9 cellular contexts compared by ENCODE assay signal in the genomic region with DNA sequence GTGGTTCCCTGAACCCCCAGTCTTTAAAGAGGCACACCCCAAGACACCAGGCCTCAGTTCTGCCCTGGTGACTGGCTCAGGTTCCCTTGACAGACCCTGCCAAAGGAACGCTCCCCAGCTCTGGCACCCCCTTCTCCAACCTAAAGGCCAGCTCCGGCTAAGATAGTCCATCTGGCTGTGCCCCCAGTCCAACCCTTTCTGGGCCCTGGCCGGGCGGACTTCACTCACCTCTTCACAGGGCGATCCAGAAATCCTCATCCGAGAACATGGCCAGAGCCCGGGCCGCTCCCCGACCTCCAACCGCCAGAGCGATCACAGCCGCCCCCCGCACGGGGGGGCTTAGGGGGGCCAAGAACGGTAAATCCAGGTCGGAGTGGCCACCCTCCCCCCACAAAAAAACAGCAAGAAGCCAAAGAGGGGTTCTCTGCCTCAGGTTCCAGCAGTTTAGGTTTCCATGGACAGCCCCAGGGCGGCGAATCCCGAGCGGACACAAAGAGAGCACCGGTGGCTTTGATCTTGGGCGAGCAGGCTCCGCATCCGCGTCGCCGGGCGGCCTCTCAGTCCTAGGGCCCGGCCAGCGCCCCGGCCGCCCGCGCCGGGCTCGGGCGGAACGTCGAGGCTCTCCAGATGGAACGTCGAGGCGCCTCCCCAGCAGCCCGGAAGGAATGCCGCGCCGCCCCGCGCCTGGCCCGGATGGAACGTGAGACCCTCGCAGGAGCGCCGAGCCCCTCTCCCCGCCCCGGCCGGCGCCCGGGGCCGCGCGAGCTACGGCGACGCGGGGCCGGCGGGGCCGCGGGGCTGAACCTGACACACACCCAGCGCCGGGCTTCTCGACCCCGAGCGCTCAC. TPM values are rescaled to one million over a fixed set of nuclear protein-coding genes. Genes with fewer than 3 reads are reported as not detected.
DNase-seq lines count a peak whose midpoint lies in the region; ATAC-seq, FAIRE-seq and TF ChIP-seq lines count a peak whose summit lies in the region.
"Had no signal": no experiment of that assay in that cellular context is flagged by ENCODE, and none has a peak within 500 bp of the region (broad histone marks: within the 10 kb centered on the region; RNA-seq: fewer than 3 reads in every experiment).

No MANE protein-coding gene starts in this region.

- peaks cover 58% of the 10 kb centered on the region for H3K4me1 ChIP-seq in CD8-positive, alpha-beta memory T cell (ENCODE audit: insufficient read depth, low read length)

- H3K4me3 ChIP-seq in CD8-positive, alpha-beta memory T cell (ENCODE audit: low read length): peak overlapping the region; percentile 83
- peak overlapping the region; percentile 88 for H3K4me3 ChIP-seq in Jurkat, Clone E6-1 (ENCODE audit: low read length)
- peak overlapping the region; percentile 95 for H3K4me3 ChIP-seq in skeletal muscle cell (ENCODE audit: low read depth, low read length)

- CTCF ChIA-PET in CD8-positive, alpha-beta memory T cell (lab: Charles Lee): interaction anchor here (0.9 to 1.8 kb wide), 2 partner anchors 29 to 39 kb away, joined by 5 to 8 read pairs; no protein-coding TSS in a partner anchor

- POLR2A ChIA-PET in CD8-positive, alpha-beta memory T cell (lab: Charles Lee): interaction anchor here (1.0 to 1.5 kb wide), 3 partner anchors 10 to 176 kb away, joined by 4 to 7 read pairs (median 4); a partner anchor contains a TSS

- no peaks in the 10 kb centered on the region for H3K27me3 ChIP-seq in CD8-positive, alpha-beta memory T cell (ENCODE audit: insufficient read depth, low read length, poor library complexity, severe bottlenecking)

- H3K9me3 ChIP-seq in CD8-positive, alpha-beta memory T cell (ENCODE audit: low read length): no peaks in the 10 kb centered on the region

- H3K36me3 ChIP-seq in CD8-positive, alpha-beta memory T cell (ENCODE audit: insufficient read depth, low read length): peaks cover 6% of the 10 kb centered on the region

- DNase-seq in CD8-positive, alpha-beta memory T cell: peak in 2 of 5 donors; percentile 9 to 27
- no peak for DNase-seq in Jurkat, Clone E6-1 (ENCODE audit: low read depth, low spot score)
- DNase-seq in hepatic stellate cell (ENCODE audit: low spot score) (peak; percentile 61), skeletal muscle cell (ENCODE audit: low read depth) (no peak), SKM-1 treated with dmso at 0.1 percent for 144 hours (lab: John Stamatoyannopoulos, UW; ENCODE audit: unreplicated experiment) (no peak), GM12892 (ENCODE audit: insufficient read length) (no peak)

- peaks cover 54 to 67% (median 62%) of the 10 kb centered on the region in 3 donors for H3K4me1 Mint-ChIP-seq in CD8-positive, alpha-beta memory T cell
- peaks cover 52% of the 10 kb centered on the region for H3K4me1 Mint-ChIP-seq in activated naive CD8-positive, alpha-beta T cell (ENCODE audit: low read depth)

- no peaks in the 10 kb centered on the region for H3K9me3 Mint-ChIP-seq in CD8-positive, alpha-beta memory T cell
- H3K9me3 Mint-ChIP-seq in activated naive CD8-positive, alpha-beta T cell (ENCODE audit: low read depth): no peaks in the 10 kb centered on the region

- H3K27me3 Mint-ChIP-seq in CD8-positive, alpha-beta memory T cell: peaks cover 0 to 5% of the 10 kb centered on the region in 2 donors
- H3K27me3 Mint-ChIP-seq in activated naive CD8-positive, alpha-beta T cell: no peaks in the 10 kb centered on the region

- no peak for FAIRE-seq in GM12892 (lab: Jason Lieb, UNC)

- peak overlapping the region; percentile 79 to 96 (median 92) for H3K27ac Mint-ChIP-seq in CD8-positive, alpha-beta memory T cell
- H3K27ac Mint-ChIP-seq in activated naive CD8-positive, alpha-beta T cell: peak overlapping the region; percentile 92

- peak overlapping the region; percentile 90 for H3K27ac ChIP-seq in CD8-positive, alpha-beta memory T cell (ENCODE audit: low read depth, low read length)

- TF ChIP-seq POLR2A in GM12892 (IDR thresholded peaks at IDR 0.05; ENCODE audit: low read depth, low read length): no peak

- peak overlapping the region; percentile 91 to 96 (median 92) for H3K4me3 Mint-ChIP-seq in CD8-positive, alpha-beta memory T cell
- H3K4me3 Mint-ChIP-seq in activated naive CD8-positive, alpha-beta T cell: peak overlapping the region; percentile 93

- ATAC-seq in GM21360 (IDR thresholded peaks at IDR 0.05; ENCODE audit: unreplicated experiment): peak; percentile 18

- H3K36me3 Mint-ChIP-seq in CD8-positive, alpha-beta memory T cell: peaks cover 0 to 25% (median 4%) of the 10 kb centered on the region in 3 donors
- peaks cover 4% of the 10 kb centered on the region for H3K36me3 Mint-ChIP-seq in activated naive CD8-positive, alpha-beta T cell

RNA-seq across cellular contexts. Expression of a gene that starts 1.0 kb away (rescaled TPM):
- 10 to 100 TPM; 79.4 to 79.7 TPM for total RNA-seq in CD8-positive, alpha-beta memory T cell
- 22.8 TPM for polyA plus RNA-seq in CD8-positive, alpha-beta memory T cell
- 60.8 TPM for polyA plus RNA-seq in Jurkat, Clone E6-1 (2012; ENCODE audit: insufficient read depth, insufficient read length)
- polyA plus RNA-seq in GM12892 (2012; ENCODE audit: missing spikeins): 15.8 TPM

RNA-seq across cellular contexts. Expression of a gene that starts 10.2 kb away (rescaled TPM):
- 10 to 100 TPM; 10.1 to 10.2 TPM for total RNA-seq in CD8-positive, alpha-beta memory T cell
- 8.0 TPM for polyA plus RNA-seq in CD8-positive, alpha-beta memory T cell
- 12.9 TPM for polyA plus RNA-seq in Jurkat, Clone E6-1 (2012; ENCODE audit: insufficient read depth, insufficient read length)
- polyA plus RNA-seq in GM12892 (2012; ENCODE audit: missing spikeins): 12.5 TPM

RNA-seq across cellular contexts. Expression of a gene that starts 35.0 kb away (rescaled TPM):
- under 1 TPM in 1 of 2 experiments, not detected in 1; 0.04 TPM for total RNA-seq in CD8-positive, alpha-beta memory T cell
- not detected for polyA plus RNA-seq in CD8-positive, alpha-beta memory T cell
- polyA plus RNA-seq in Jurkat, Clone E6-1 (2012; ENCODE audit: insufficient read depth, insufficient read length): not detected
- polyA plus RNA-seq in GM12892 (2012; ENCODE audit: missing spikeins): not detected
- total RNA-seq: T-helper 1 cell treated with Interleukin-12 subunit alpha and Interleukin-12 subunit beta and Interleukin-4 antibody, amounts not matched to agents 30 ng/mL and 1 ng/mL, for 36 hours had no signal

RNA-seq across cellular contexts. Expression of a gene that starts 41.0 kb away (rescaled TPM):
- total RNA-seq in CD8-positive, alpha-beta memory T cell: 10 to 100 TPM; 73.3 to 78.3 TPM
- 45.9 TPM for polyA plus RNA-seq in CD8-positive, alpha-beta memory T cell
- polyA plus RNA-seq in Jurkat, Clone E6-1 (2012; ENCODE audit: insufficient read depth, insufficient read length): 69.8 TPM
- polyA plus RNA-seq in GM12892 (2012; ENCODE audit: missing spikeins): 48.0 TPM

RNA-seq across cellular contexts. Expression of a gene that starts 51.0 kb away (rescaled TPM):
- total RNA-seq in CD8-positive, alpha-beta memory T cell: 10 to 100 TPM; 47.2 to 48.7 TPM
- polyA plus RNA-seq in CD8-positive, alpha-beta memory T cell: 37.6 TPM
- polyA plus RNA-seq in Jurkat, Clone E6-1 (2012; ENCODE audit: insufficient read depth, insufficient read length): 71.3 TPM
- polyA plus RNA-seq in GM12892 (2012; ENCODE audit: missing spikeins): 28.0 TPM
